In the genomic region with DNA sequence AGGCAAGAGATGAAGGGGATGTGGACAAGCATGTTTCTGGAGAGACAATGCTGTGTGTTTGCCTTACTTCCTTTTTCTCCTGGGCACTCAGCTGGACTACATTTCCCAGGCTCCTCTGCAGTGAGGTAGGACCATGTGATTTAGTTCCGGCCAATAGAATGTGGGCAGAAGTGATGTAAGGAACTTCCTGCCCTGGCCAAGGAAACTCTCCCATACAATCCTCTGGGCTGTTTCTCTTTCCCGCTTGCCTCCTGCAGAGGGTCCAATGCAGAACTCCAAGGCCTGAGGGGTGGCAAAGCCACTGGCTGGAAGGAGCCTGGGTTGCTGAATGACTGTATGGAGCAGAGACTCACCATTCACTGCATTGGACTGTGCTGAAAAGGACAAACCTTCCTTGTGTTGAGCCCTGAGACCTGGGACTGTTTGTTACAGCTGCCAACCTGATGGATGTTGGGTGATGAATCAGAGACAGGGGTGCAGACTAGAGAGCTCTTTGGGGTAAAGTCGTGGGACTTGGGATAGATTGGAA, we compare ENCODE assay signal across 8 cellular contexts.
A peak's percentile ranks its signal among the peaks of the same experiment; 100 is the strongest.
DNase-seq lines count a peak whose midpoint lies in the region; ATAC-seq and TF ChIP-seq lines count a peak whose summit lies in the region.

No MANE protein-coding gene starts in this region.

- TF ChIP-seq CTCF in SU-DHL-6 (IDR thresholded peaks at IDR 0.05; ENCODE audit: insufficient read depth, low read length, poor library complexity, severe bottlenecking) (no peak), tibial nerve (IDR thresholded peaks at IDR 0.05) (no peak)

- peak overlapping the region; percentile 69 for H3K4me2 ChIP-seq in SU-DHL-6 (ENCODE audit: low read depth, low read length, poor library complexity, severe bottlenecking)

- H3K9me3 ChIP-seq in SU-DHL-6 (ENCODE audit: insufficient read depth, low read length) (no peaks in the 10 kb centered on the region), tibial nerve (peaks cover 0 to 15% (median 0%) of the 10 kb centered on the region in 4 donors)

- no peaks in the 10 kb centered on the region for H3K36me3 Mint-ChIP-seq in activated T-cell treated with anti-CD3 and anti-CD28 coated beads, Interleukin-2, amount 50 U/mL, for 24 hours (ENCODE audit: low read depth)

- H3K4me3 Mint-ChIP-seq in activated T-cell treated with anti-CD3 and anti-CD28 coated beads, Interleukin-2, amount 50 U/mL, for 24 hours = no peak overlapping the region

- H3K9me3 Mint-ChIP-seq in activated T-cell treated with anti-CD3 and anti-CD28 coated beads, Interleukin-2, amount 50 U/mL, for 24 hours = peaks cover 3% of the 10 kb centered on the region

- H3K27ac Mint-ChIP-seq in activated T-cell treated with anti-CD3 and anti-CD28 coated beads, Interleukin-2, amount 50 U/mL, for 24 hours = no peak overlapping the region

- H3K4me3 ChIP-seq in SU-DHL-6 (ENCODE audit: insufficient read depth, low read length, poor library complexity, severe bottlenecking) = peak overlapping the region; percentile 56
- no peak overlapping the region for H3K4me3 ChIP-seq in tibial nerve

- no peaks in the 10 kb centered on the region for H3K9me2 ChIP-seq in SU-DHL-6 (replicated peaks; ENCODE audit: insufficient read depth, low read length)

- H3K9ac ChIP-seq in SU-DHL-6 (ENCODE audit: low read length) = peak overlapping the region; percentile 45

- TF ChIP-seq EP300 in Ishikawa (IDR thresholded peaks at IDR 0.05; ENCODE audit: borderline replicate concordance) (no peak), tibial nerve (IDR thresholded peaks at IDR 0.05) (no peak)

- no peak for TF ChIP-seq POLR2A in tibial nerve (IDR thresholded peaks at IDR 0.05)

- H4K20me1 ChIP-seq in SU-DHL-6 (ENCODE audit: low read depth, low read length) = no peaks in the 10 kb centered on the region

- peak; percentile 97 for ATAC-seq in GM21786 (IDR thresholded peaks at IDR 0.05; ENCODE audit: unreplicated experiment)

- peak overlapping the region; percentile 97 for H2AFZ ChIP-seq in SU-DHL-6 (ENCODE audit: low read depth, low read length, severe bottlenecking)

- 69 to 72% methylated on average over 3 of the region's 3 CpGs for WGBS in tibial nerve, 2 donors

- no peaks in the 10 kb centered on the region for H3F3A ChIP-seq in SU-DHL-6 (ENCODE audit: insufficient read depth)

- no peak overlapping the region for H3K27ac ChIP-seq in SU-DHL-6 (ENCODE audit: low read depth, low read length)
- no peak overlapping the region for H3K27ac ChIP-seq in tibial nerve

- no peaks in the 10 kb centered on the region for H3K27me3 Mint-ChIP-seq in activated T-cell treated with anti-CD3 and anti-CD28 coated beads, Interleukin-2, amount 50 U/mL, for 24 hours

- H3K79me2 ChIP-seq in SU-DHL-6 (ENCODE audit: insufficient read depth, low read length) = no peaks in the 10 kb centered on the region

- no peaks in the 10 kb centered on the region for H3K36me3 ChIP-seq in SU-DHL-6 (ENCODE audit: low read length)
- no peaks in the 10 kb centered on the region for H3K36me3 ChIP-seq in tibial nerve

- H3K4me1 ChIP-seq in tibial nerve = no peaks in the 10 kb centered on the region

- H3K4me1 Mint-ChIP-seq in activated T-cell treated with anti-CD3 and anti-CD28 coated beads, Interleukin-2, amount 50 U/mL, for 24 hours (ENCODE audit: low read depth) = no peaks in the 10 kb centered on the region

- peak; percentile 26 to 43 for DNase-seq in activated T-cell treated with anti-CD3 and anti-CD28 coated beads, Interleukin-2, amount 50 U/mL, for 48 hours
- no peak for DNase-seq in activated T-cell treated with anti-CD3 and anti-CD28 coated beads, Interleukin-2, amount 50 U/mL, for 24 hours
- DNase-seq in glomerular endothelial cell (ENCODE audit: extremely low read depth, low read depth, low spot score) (peak; percentile 34), renal cortical epithelial cell (ENCODE audit: low read depth) (peak; percentile 57), tibial nerve (ENCODE audit: low spot score in 2 of 2) (no peak)

- no peak for TF ChIP-seq RAD21 in Ishikawa (IDR thresholded peaks at IDR 0.05; ENCODE audit: low read depth)

- no peaks in the 10 kb centered on the region for H3K27me3 ChIP-seq in SU-DHL-6 (ENCODE audit: low read length)
- H3K27me3 ChIP-seq in tibial nerve = peaks cover 0 to 2% of the 10 kb centered on the region in 2 donors

TF ChIP-seq in Ishikawa, 13 proteins besides CTCF, POLR2A, EP300 and RAD21:
- peak; percentile 96 for TF ChIP-seq USF1 (IDR thresholded peaks at IDR 0.05)
- TF ChIP-seq EGR1 (IDR thresholded peaks at IDR 0.05) = no peak
- TF ChIP-seq CREB1 (IDR thresholded peaks at IDR 0.05; ENCODE audit: low read depth) = peak; percentile 65

Comparison
In these comparisons a context has a peak if more than half of its experiments do, and no peak if none do; other contexts are left out.
1. DNase-seq: peak in activated T-cell treated with anti-CD3 and anti-CD28 coated beads, Interleukin-2, amount 50 U/mL, for 48 hours (2 of 2), glomerular endothelial cell (single experiment) and renal cortical epithelial cell (single experiment); none in activated T-cell treated with anti-CD3 and anti-CD28 coated beads, Interleukin-2, amount 50 U/mL, for 24 hours (single experiment) and tibial nerve (0 of 2).